Comparison of ENCODE assay signal across 29 cellular contexts in genomic region chr13:72139192-72139591, GRCh38.
DNase-seq lines count a peak whose midpoint lies in the region; ATAC-seq, FAIRE-seq and TF ChIP-seq lines count a peak whose summit lies in the region.
"Had no signal": no experiment of that assay in that cellular context is flagged by ENCODE, and none has a peak within 500 bp of the region (broad histone marks: within the 10 kb centered on the region; RNA-seq: fewer than 3 reads in every experiment).

No MANE protein-coding gene starts in this region.

- H2BK5ac ChIP-seq in trophoblast cell (ENCODE audit: low read depth, low read length, poor library complexity), result no peak overlapping the region

- no peak overlapping the region for H3K18ac ChIP-seq in trophoblast cell (ENCODE audit: low read length)

- H3K9me3 ChIP-seq in body of pancreas (no peaks in the 10 kb centered on the region), mucosa of descending colon (no peaks in the 10 kb centered on the region), pancreas (no peaks in the 10 kb centered on the region), trophoblast cell (ENCODE audit: insufficient read depth, low read depth, low read length) (no peaks in the 10 kb centered on the region)
- H3K9me3 ChIP-seq: A549; BLaER1 treated with 17β-estradiol and CSF1 and Interleukin-3, amounts not matched to agents 10 nM and 100 nM had no signal

- peaks cover 5% of the 10 kb centered on the region for H3K79me1 ChIP-seq in trophoblast cell (ENCODE audit: low read length)

- H3K27me3 Mint-ChIP-seq in activated naive CD8-positive, alpha-beta T cell treated with anti-CD3 and anti-CD28 coated beads for 36 hours, result no peaks in the 10 kb centered on the region
- H3K27me3 Mint-ChIP-seq: B cell; CD4-positive, alpha-beta memory T cell; CD8-positive, alpha-beta memory T cell had no signal

- no peak overlapping the region for H2BK120ac ChIP-seq in trophoblast cell (ENCODE audit: insufficient read depth, low read length, poor library complexity)

- H2AFZ ChIP-seq in trophoblast cell (ENCODE audit: insufficient read depth, low read length, poor library complexity), result no peak overlapping the region

- H3K4ac ChIP-seq in trophoblast cell (ENCODE audit: low read depth, low read length), result no peak overlapping the region

- no peaks in the 10 kb centered on the region for H3K79me2 ChIP-seq in trophoblast cell (ENCODE audit: control insufficient read depth, insufficient read depth, low read length, poor library complexity)

- H3K23ac ChIP-seq in trophoblast cell (ENCODE audit: low read length), result no peak overlapping the region

- H3K36me3 Mint-ChIP-seq in activated naive CD8-positive, alpha-beta T cell treated with anti-CD3 and anti-CD28 coated beads for 36 hours, result no peaks in the 10 kb centered on the region
- H3K36me3 Mint-ChIP-seq: CD4-positive, alpha-beta memory T cell; CD4-positive, CD25-positive, alpha-beta regulatory T cell; CD8-positive, alpha-beta memory T cell had no signal

- H3K36me3 ChIP-seq in body of pancreas (replicated peaks in 1 of 2; ENCODE audit: insufficient read depth in 1 of 2, low read depth in 2 of 2) (no peaks in the 10 kb centered on the region), mucosa of descending colon (ENCODE audit: low read depth) (no peaks in the 10 kb centered on the region), pancreas (no peaks in the 10 kb centered on the region), trophoblast cell (ENCODE audit: control insufficient read depth in 1 of 2, insufficient read depth in 2 of 2, low read length in 2 of 2) (no peaks in the 10 kb centered on the region)
- H3K36me3 ChIP-seq: BLaER1 treated with 17β-estradiol and CSF1 and Interleukin-3, amounts not matched to agents 10 nM and 100 nM had no signal

- no peak overlapping the region for H2AK5ac ChIP-seq in trophoblast cell (ENCODE audit: low read length)

- H3K4me1 Mint-ChIP-seq in activated naive CD8-positive, alpha-beta T cell treated with anti-CD3 and anti-CD28 coated beads for 36 hours, result no peaks in the 10 kb centered on the region
- H3K4me1 Mint-ChIP-seq: B cell; CD4-positive, alpha-beta memory T cell; CD4-positive, CD25-positive, alpha-beta regulatory T cell; CD8-positive, alpha-beta memory T cell had no signal

- no peak overlapping the region for H3K4me3 Mint-ChIP-seq in activated naive CD8-positive, alpha-beta T cell treated with anti-CD3 and anti-CD28 coated beads for 36 hours
- H3K4me3 Mint-ChIP-seq: B cell; CD4-positive, alpha-beta memory T cell; CD4-positive, CD25-positive, alpha-beta regulatory T cell; CD8-positive, alpha-beta memory T cell had no signal

- H3K14ac ChIP-seq in trophoblast cell (ENCODE audit: low read length), result no peak overlapping the region

- H3K27ac Mint-ChIP-seq in activated naive CD8-positive, alpha-beta T cell treated with anti-CD3 and anti-CD28 coated beads for 36 hours, result no peak overlapping the region
- H3K27ac Mint-ChIP-seq: B cell; CD8-positive, alpha-beta memory T cell had no signal

- TF ChIP-seq POLR2A in body of pancreas (IDR thresholded peaks at IDR 0.05), result no peak

- no peak overlapping the region for H4K12ac ChIP-seq in trophoblast cell (ENCODE audit: low read depth, low read length)

- H4K91ac ChIP-seq in trophoblast cell (ENCODE audit: low read depth, low read length), result no peak overlapping the region

- 0% methylated on average over 1 of the region's 1 CpG for WGBS in body of pancreas, 2 donors
- 9 to 11% methylated on average over 1 of the region's 1 CpG for WGBS in pancreas, 2 donors
- no CpG with 5 or more reads among the region's 1 CpG for WGBS in trophoblast cell (ENCODE audit: extremely low coverage, insufficient coverage, insufficient read length)

- H4K8ac ChIP-seq in trophoblast cell (ENCODE audit: low read depth, low read length), result no peak overlapping the region

- peak; percentile 43 for ATAC-seq in body of pancreas
- peak; percentile 60 for ATAC-seq in mucosa of descending colon
- ATAC-seq in pancreas, result peak; percentile 41 to 71 (median 51)
- no peak for ATAC-seq in HG03135 (IDR thresholded peaks at IDR 0.05; ENCODE audit: unreplicated experiment)
- ATAC-seq: A549, GM12878 had no signal

- no peak overlapping the region for H3K4me2 ChIP-seq in trophoblast cell (ENCODE audit: low read length)
- H3K4me2 ChIP-seq: A549; BLaER1 treated with 17β-estradiol and CSF1 and Interleukin-3, amounts not matched to agents 10 nM and 100 nM had no signal

- H3K9me3 Mint-ChIP-seq in activated naive CD8-positive, alpha-beta T cell treated with anti-CD3 and anti-CD28 coated beads for 36 hours, result no peaks in the 10 kb centered on the region

- intact Hi-C loops in body of pancreas (cut with DNase I), result no loop called here
- intact Hi-C loops in mucosa of descending colon (cut with DNase I, micrococcal nuclease), result no loop called here
- intact Hi-C loops in pancreas (cut with DNase I), result no loop called here

- H3K4me1 ChIP-seq in body of pancreas (peaks cover 49% of the 10 kb centered on the region), mucosa of descending colon (ENCODE audit: low read depth) (no peaks in the 10 kb centered on the region), pancreas (peaks cover 30 to 34% (median 33%) of the 10 kb centered on the region in 3 donors), trophoblast cell (ENCODE audit: control insufficient read depth in 1 of 2, insufficient read depth in 2 of 2, low read length in 2 of 2) (peaks cover 0 to 6% of the 10 kb centered on the region in 2 experiments)
- H3K4me1 ChIP-seq: A549; BLaER1 treated with 17β-estradiol and CSF1 and Interleukin-3, amounts not matched to agents 10 nM and 100 nM had no signal

- H3K27me3 ChIP-seq in body of pancreas (no peaks in the 10 kb centered on the region), pancreas (no peaks in the 10 kb centered on the region), trophoblast cell (ENCODE audit: insufficient read depth, low read length) (no peaks in the 10 kb centered on the region)
- H3K27me3 ChIP-seq: BLaER1 treated with 17β-estradiol and CSF1 and Interleukin-3, amounts not matched to agents 10 nM and 100 nM had no signal

- no peak overlapping the region for H2BK12ac ChIP-seq in trophoblast cell (ENCODE audit: low read length)

- no peak for FAIRE-seq in pancreas (lab: Jason Lieb, UNC)
- FAIRE-seq: A549, GM12878, GM12892, GM18507, GM19239 had no signal

- DNase-seq in body of pancreas (peak in 2 of 4 donors; percentile 15 to 16), mucosa of descending colon (no peak), pancreas (no peak), trophoblast cell (no peak), NCI-H748 treated with DMSO at 0.1 percent for 48 hours (lab: John Stamatoyannopoulos, UW) (no peak), NCI-H1417 treated with DMSO at 0.1 percent for 48 hours (lab: John Stamatoyannopoulos, UW) (no peak)
- no peak for DNase-seq in activated naive CD8-positive, alpha-beta T cell treated with anti-CD3 and anti-CD28 coated beads for 36 hours
- DNase-seq: AML-193; CD4-positive, alpha-beta memory T cell; CD4-positive, CD25-positive, alpha-beta regulatory T cell; CD8-positive, alpha-beta memory T cell; COR-L47; DMS 273 treated with DMSO at 0.1 percent for 48 hours; DMS153; DMS53; DMS79; DND-41; EL; GDM1 had no signal

- H3K27ac ChIP-seq in body of pancreas (peak overlapping the region; percentile 8 to 79 (median 67)), pancreas (peak overlapping the region in 2 of 4 donors; percentile 16 to 60), trophoblast cell (ENCODE audit: low read depth, low read length) (peak overlapping the region; percentile 18)
- H3K27ac ChIP-seq: 22Rv1; A549; BLaER1 treated with 17β-estradiol and CSF1 and Interleukin-3, amounts not matched to agents 10 nM and 100 nM; C4-2B had no signal

- H3K4me3 ChIP-seq in body of pancreas, result no peak overlapping the region
- no peak overlapping the region for H3K4me3 ChIP-seq in mucosa of descending colon
- no peak overlapping the region for H3K4me3 ChIP-seq in pancreas
- no peak overlapping the region for H3K4me3 ChIP-seq in trophoblast cell (ENCODE audit: low read depth, low read length)
- H3K4me3 ChIP-seq: A549; BLaER1 treated with 17β-estradiol and CSF1 and Interleukin-3, amounts not matched to agents 10 nM and 100 nM; GM12878 had no signal

- TF ChIP-seq CTCF in body of pancreas (IDR thresholded peaks at IDR 0.05) (no peak), mucosa of descending colon (IDR thresholded peaks at IDR 0.05) (no peak), pancreas (IDR thresholded peaks at IDR 0.05) (no peak)

- H3K9ac ChIP-seq in trophoblast cell (ENCODE audit: low read length), result no peak overlapping the region
- H3K9ac ChIP-seq: BLaER1 treated with 17β-estradiol and CSF1 and Interleukin-3, amounts not matched to agents 10 nM and 100 nM had no signal
